ENCODE assay signal across 13 cellular contexts in genomic region chr3:159860727-159861126, GRCh38. TPM values are rescaled to one million over a fixed set of nuclear protein-coding genes. Genes with fewer than 3 reads are reported as not detected.
DNase-seq lines count a peak whose midpoint lies in the region; ATAC-seq and TF ChIP-seq lines count a peak whose summit lies in the region.
"Had no signal": no experiment of that assay in that cellular context is flagged by ENCODE, and none has a peak within 500 bp of the region (broad histone marks: within the 10 kb centered on the region; RNA-seq: fewer than 3 reads in every experiment).

No MANE protein-coding gene starts in this region.

- ATAC-seq in HG03354 (IDR thresholded peaks at IDR 0.05; ENCODE audit: poor library complexity, severe bottlenecking, unreplicated experiment) (peak; percentile 44), SK-N-SH treated with all-trans-retinoic acid at 6 μM for 48 hours (no peak), lower lobe of right lung (no peak), HG03039 (IDR thresholded peaks at IDR 0.05; ENCODE audit: unreplicated experiment) (no peak), HG03159 (IDR thresholded peaks at IDR 0.05; ENCODE audit: unreplicated experiment) (no peak)
- ATAC-seq: HepG2 had no signal

- DNase-seq in BE2C (peak; percentile 74), lower lobe of right lung (no peak), DMS53 treated with DMSO at 0.1 percent for 48 hours (lab: John Stamatoyannopoulos, UW; ENCODE audit: unreplicated experiment) (no peak), T-helper 2 cell (no peak)
- DNase-seq: activated CD4-positive, alpha-beta T cell treated with anti-CD3 and anti-CD28 coated beads, Interleukin-2, amount 50 U/mL, for 1 hour; activated naive CD4-positive, alpha-beta T cell treated with anti-CD3 and anti-CD28 coated beads for 36 hours; cortex of kidney had no signal

- H3K36me3 ChIP-seq in BE2C (peaks cover 20% of the 10 kb centered on the region), lower lobe of right lung (no peaks in the 10 kb centered on the region)
- H3K36me3 ChIP-seq: SJSA1 had no signal

- peaks cover 84% of the 10 kb centered on the region for H3K4me1 ChIP-seq in BE2C
- H3K4me1 ChIP-seq in lower lobe of right lung: peaks cover 55% of the 10 kb centered on the region

- peak overlapping the region; percentile 7 for H3K27ac ChIP-seq in lower lobe of right lung
- H3K27ac ChIP-seq: SJSA1 had no signal

- H3K9me3 ChIP-seq in BE2C (no peaks in the 10 kb centered on the region), lower lobe of right lung (no peaks in the 10 kb centered on the region)
- H3K9me3 ChIP-seq: SJSA1 had no signal

- intact Hi-C loops in lower lobe of right lung (cut with DNase I): no loop called here

- H3K4me3 ChIP-seq in BE2C (ENCODE audit: low read depth, low read length) (peak overlapping the region; percentile 19), lower lobe of right lung (no peak overlapping the region)
- H3K4me3 ChIP-seq: SJSA1 had no signal

- H3K27me3 ChIP-seq in BE2C (no peaks in the 10 kb centered on the region), lower lobe of right lung (ENCODE audit: low read depth) (no peaks in the 10 kb centered on the region)
- H3K27me3 ChIP-seq: SJSA1 had no signal

- no peak for TF ChIP-seq CTCF in BE2C (IDR thresholded peaks at IDR 0.05; ENCODE audit: low read depth, low read length)
- TF ChIP-seq CTCF in lower lobe of right lung (IDR thresholded peaks at IDR 0.05): no peak

TF ChIP-seq in SK-N-SH treated with all-trans-retinoic acid at 6 μM for 48 hours, 23 proteins besides CTCF, POLR2A, EP300 and RAD21:
- 0 out of 2 replicates have a peak, but pooled peaks have one; percentile 20 for TF ChIP-seq TCF4 (CRISPR knock-in tag; IDR thresholded peaks at IDR 0.05; ENCODE audit: borderline replicate concordance)
- no peak for TF ChIP-seq SNAI2 (CRISPR knock-in tag; IDR thresholded peaks at IDR 0.05)
- TF ChIP-seq ZNF565 (CRISPR knock-in tag; conservative IDR thresholded peaks at IDR 0.05; ENCODE audit: low read depth): no peak
- TF ChIP-seq, protein P1, sequence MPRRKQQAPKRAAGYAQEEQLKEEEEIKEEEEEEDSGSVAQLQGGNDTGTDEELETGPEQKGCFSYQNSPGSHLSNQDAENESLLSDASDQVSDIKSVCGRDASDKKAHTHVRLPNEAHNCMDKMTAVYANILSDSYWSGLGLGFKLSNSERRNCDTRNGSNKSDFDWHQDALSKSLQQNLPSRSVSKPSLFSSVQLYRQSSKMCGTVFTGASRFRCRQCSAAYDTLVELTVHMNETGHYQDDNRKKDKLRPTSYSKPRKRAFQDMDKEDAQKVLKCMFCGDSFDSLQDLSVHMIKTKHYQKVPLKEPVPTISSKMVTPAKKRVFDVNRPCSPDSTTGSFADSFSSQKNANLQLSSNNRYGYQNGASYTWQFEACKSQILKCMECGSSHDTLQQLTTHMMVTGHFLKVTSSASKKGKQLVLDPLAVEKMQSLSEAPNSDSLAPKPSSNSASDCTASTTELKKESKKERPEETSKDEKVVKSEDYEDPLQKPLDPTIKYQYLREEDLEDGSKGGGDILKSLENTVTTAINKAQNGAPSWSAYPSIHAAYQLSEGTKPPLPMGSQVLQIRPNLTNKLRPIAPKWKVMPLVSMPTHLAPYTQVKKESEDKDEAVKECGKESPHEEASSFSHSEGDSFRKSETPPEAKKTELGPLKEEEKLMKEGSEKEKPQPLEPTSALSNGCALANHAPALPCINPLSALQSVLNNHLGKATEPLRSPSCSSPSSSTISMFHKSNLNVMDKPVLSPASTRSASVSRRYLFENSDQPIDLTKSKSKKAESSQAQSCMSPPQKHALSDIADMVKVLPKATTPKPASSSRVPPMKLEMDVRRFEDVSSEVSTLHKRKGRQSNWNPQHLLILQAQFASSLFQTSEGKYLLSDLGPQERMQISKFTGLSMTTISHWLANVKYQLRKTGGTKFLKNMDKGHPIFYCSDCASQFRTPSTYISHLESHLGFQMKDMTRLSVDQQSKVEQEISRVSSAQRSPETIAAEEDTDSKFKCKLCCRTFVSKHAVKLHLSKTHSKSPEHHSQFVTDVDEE (CRISPR knock-in tag; IDR thresholded peaks at IDR 0.05): 0 out of 2 replicates have a peak, but pooled peaks have one; percentile 30
- no peak for TF ChIP-seq ISL1 (CRISPR knock-in tag; IDR thresholded peaks at IDR 0.05)
- TF ChIP-seq, protein P2, sequence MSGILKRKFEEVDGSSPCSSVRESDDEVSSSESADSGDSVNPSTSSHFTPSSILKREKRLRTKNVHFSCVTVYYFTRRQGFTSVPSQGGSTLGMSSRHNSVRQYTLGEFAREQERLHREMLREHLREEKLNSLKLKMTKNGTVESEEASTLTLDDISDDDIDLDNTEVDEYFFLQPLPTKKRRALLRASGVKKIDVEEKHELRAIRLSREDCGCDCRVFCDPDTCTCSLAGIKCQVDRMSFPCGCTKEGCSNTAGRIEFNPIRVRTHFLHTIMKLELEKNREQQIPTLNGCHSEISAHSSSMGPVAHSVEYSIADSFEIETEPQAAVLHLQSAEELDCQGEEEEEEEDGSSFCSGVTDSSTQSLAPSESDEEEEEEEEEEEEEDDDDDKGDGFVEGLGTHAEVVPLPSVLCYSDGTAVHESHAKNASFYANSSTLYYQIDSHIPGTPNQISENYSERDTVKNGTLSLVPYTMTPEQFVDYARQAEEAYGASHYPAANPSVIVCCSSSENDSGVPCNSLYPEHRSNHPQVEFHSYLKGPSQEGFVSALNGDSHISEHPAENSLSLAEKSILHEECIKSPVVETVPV (CRISPR knock-in tag; IDR thresholded peaks at IDR 0.05): no peak
- TF ChIP-seq CSDC2 (CRISPR knock-in tag; IDR thresholded peaks at IDR 0.05): no peak
- no peak for TF ChIP-seq PPARA (CRISPR knock-in tag; IDR thresholded peaks at IDR 0.05; ENCODE audit: borderline replicate concordance)
- no peak for TF ChIP-seq BACH2 (CRISPR knock-in tag; IDR thresholded peaks at IDR 0.05; ENCODE audit: borderline replicate concordance)

RNA-seq across cellular contexts. Expression of gene SCHIP1, which starts 21.1 kb away (rescaled TPM):
- 317 TPM for polyA plus RNA-seq in BE2C (2012; ENCODE audit: insufficient read depth, insufficient read length, low read depth)
- 12.7 TPM for total RNA-seq in lower lobe of right lung
- total RNA-seq: activated naive CD4-positive, alpha-beta T cell treated with anti-CD3 and anti-CD28 coated beads for 36 hours had no signal
- polyA plus RNA-seq: HepG2 had no signal
